ENCODE assay signal across 11 cellular contexts in genomic region chr3:159761377-159761776, GRCh38.
DNase-seq lines count a peak whose midpoint lies in the region; ATAC-seq, FAIRE-seq and TF ChIP-seq lines count a peak whose summit lies in the region.
"Had no signal": no experiment of that assay in that cellular context is flagged by ENCODE, and none has a peak within 500 bp of the region (broad histone marks: within the 10 kb centered on the region; RNA-seq: fewer than 3 reads in every experiment).

No MANE protein-coding gene starts in this region.

- ATAC-seq in Right ventricle myocardium superior (ENCODE audit: poor library complexity): no peak
- ATAC-seq in Right ventricle myocardium inferior: no peak
- ATAC-seq in lower lobe of right lung: no peak
- no peak for ATAC-seq in HG03025 (IDR thresholded peaks at IDR 0.05; ENCODE audit: low FRiP score, unreplicated experiment)

- no peak for TF ChIP-seq CTCF in lower lobe of right lung (IDR thresholded peaks at IDR 0.05)
- TF ChIP-seq CTCF in endodermal cell (conservative IDR thresholded peaks at IDR 0.05): no peak

- peaks cover 46% of the 10 kb centered on the region for H3K4me1 ChIP-seq in lower lobe of right lung
- H3K4me1 ChIP-seq in endodermal cell (ENCODE audit: control insufficient read depth, insufficient read depth, low read length): peaks cover 14% of the 10 kb centered on the region

- peaks cover 25% of the 10 kb centered on the region for H3K27me3 Mint-ChIP-seq in endodermal cell (ENCODE audit: insufficient read depth)

- intact Hi-C loops in Right ventricle myocardium superior (cut with DNase I): loop anchor here (5.0 kb wide), 1 partner anchor 36 kb away; no protein-coding TSS in a partner anchor
- intact Hi-C loops in Right ventricle myocardium inferior (cut with DNase I): loop anchor here (5.0 kb wide), 3 partner anchors 89 to 144 kb away; no protein-coding TSS in a partner anchor
- intact Hi-C loops in lower lobe of right lung (cut with DNase I): no loop called here

- H3K4me3 ChIP-seq in lower lobe of right lung: no peak overlapping the region
- H3K4me3 ChIP-seq in endodermal cell (ENCODE audit: low read length): no peak overlapping the region

- H3K9ac ChIP-seq in endodermal cell (ENCODE audit: extremely low read depth, low read length, poor library complexity, severe bottlenecking): no peak overlapping the region

- H3K9me3 Mint-ChIP-seq in endodermal cell: peaks cover 9% of the 10 kb centered on the region

- 86 to 100% methylated on average over 1 of the region's 1 CpG for WGBS in endodermal cell (ENCODE audit: insufficient coverage in 1 of 2, insufficient read length in 1 of 2), 2 experiments

- H3K9me3 ChIP-seq in lower lobe of right lung: no peaks in the 10 kb centered on the region
- peaks cover 10% of the 10 kb centered on the region for H3K9me3 ChIP-seq in endodermal cell (ENCODE audit: control insufficient read depth, low read length)

- DNase-seq in Right ventricle myocardium superior: peak; percentile 56
- no peak for DNase-seq in Right ventricle myocardium inferior (ENCODE audit: missing footprints)
- DNase-seq in lower lobe of right lung: no peak
- peak; percentile 33 for DNase-seq in urothelium cell line (ENCODE audit: low spot score)
- no peak for DNase-seq in SIG-M5 (lab: John Stamatoyannopoulos, UW)
- DNase-seq in endodermal cell: no peak
- DNase-seq: activated gamma-delta T cell, NCI-H1105, T-helper 9 cell had no signal

- H3K4me1 Mint-ChIP-seq in endodermal cell: peaks cover 23% of the 10 kb centered on the region

- H3K27ac ChIP-seq in cingulate gyrus (ENCODE audit: low read depth, low read length) (peak overlapping the region; percentile 90), lower lobe of right lung (peak overlapping the region; percentile 95), endodermal cell (ENCODE audit: low read depth, low read length) (no peak overlapping the region)

- peaks cover 7% of the 10 kb centered on the region for H3K27me3 ChIP-seq in lower lobe of right lung (ENCODE audit: low read depth)
- H3K27me3 ChIP-seq in endodermal cell (ENCODE audit: control insufficient read depth, insufficient read depth, low read length, poor library complexity, severe bottlenecking): no peaks in the 10 kb centered on the region

- FAIRE-seq in urothelium cell line (lab: Jason Lieb, UNC): no peak

- H3K36me3 ChIP-seq in lower lobe of right lung: no peaks in the 10 kb centered on the region
- no peaks in the 10 kb centered on the region for H3K36me3 ChIP-seq in endodermal cell (ENCODE audit: control insufficient read depth, insufficient read depth, low read length)

- H3K4me3 Mint-ChIP-seq in endodermal cell: no peak overlapping the region

- peaks cover 5% of the 10 kb centered on the region for H3K36me3 Mint-ChIP-seq in endodermal cell (ENCODE audit: low read depth)

- H3K27ac Mint-ChIP-seq in endodermal cell: no peak overlapping the region

Comparison
In these comparisons a context has a peak if more than half of its experiments do, and no peak if none do; other contexts are left out.
1. DNase-seq: peak in Right ventricle myocardium superior (single experiment) and urothelium cell line (single experiment); none in Right ventricle myocardium inferior (single experiment), lower lobe of right lung (single experiment), SIG-M5 (single experiment) and endodermal cell (single experiment).